Comparison of ENCODE assay signal across 12 cellular contexts in the genomic region with DNA sequence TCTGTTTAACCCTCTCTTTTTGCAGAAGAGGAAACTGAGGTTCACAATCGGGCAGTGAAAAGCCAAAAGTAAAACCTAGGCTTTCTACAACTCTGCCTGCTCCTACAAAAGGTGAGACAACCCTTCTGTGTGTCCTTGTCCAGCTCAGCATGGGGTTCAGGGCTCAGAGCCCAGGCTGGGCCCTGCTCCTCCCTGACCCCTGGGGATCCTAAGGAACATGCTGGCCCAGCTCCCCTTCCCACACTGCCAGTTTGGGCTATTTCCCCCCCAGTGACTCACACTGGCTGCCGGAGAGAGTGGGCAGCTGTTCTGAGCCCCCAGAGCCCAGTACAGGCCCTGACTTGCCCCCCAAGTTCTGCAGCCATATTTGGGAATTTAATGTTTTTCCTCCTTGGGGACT. TPM values are rescaled to one million over a fixed set of nuclear protein-coding genes. Genes with fewer than 3 reads are reported as not detected.
DNase-seq lines count a peak whose midpoint lies in the region; ATAC-seq and TF ChIP-seq lines count a peak whose summit lies in the region.
"Had no signal": no experiment of that assay in that cellular context is flagged by ENCODE, and none has a peak within 500 bp of the region (broad histone marks: within the 10 kb centered on the region; RNA-seq: fewer than 3 reads in every experiment).

No MANE protein-coding gene starts in this region.

- no peaks in the 10 kb centered on the region for H3F3A ChIP-seq in PC-3 (ENCODE audit: low read length, unreplicated experiment)

- CTCF ChIA-PET in activated CD8-positive, alpha-beta T cell treated with anti-CD3 and anti-CD28 coated beads for 36 hours (lab: Charles Lee): interaction anchor here (0.8 to 4.3 kb wide), 3 partner anchors 17 to 138 kb away, joined by 3 to 17 read pairs (median 5); partner anchors contain the start of gene MARCKSL1
- CTCF ChIA-PET in activated CD8-positive, alpha-beta T cell treated with anti-CD3 and anti-CD28 coated beads, Interleukin-2, amount 10 ng/mL, durations not matched to agents 7 days and 5 days (lab: Charles Lee): interaction anchor here (0.7 to 3.6 kb wide), 3 partner anchors 12 to 47 kb away, joined by 3 to 8 read pairs (median 5); no protein-coding TSS in a partner anchor
- CTCF ChIA-PET in PC-3 (lab: Charles Lee): no interaction called here

- H3K4me3 ChIP-seq in mesodermal cell (ENCODE audit: extremely low read depth, insufficient read depth, low read length, poor library complexity, severe bottlenecking) (no peak overlapping the region), tibial artery (no peak overlapping the region), PC-3 (ENCODE audit: low read length) (no peak overlapping the region)
- H3K4me3 ChIP-seq: A549 had no signal

- ATAC-seq in activated CD8-positive, alpha-beta T cell treated with anti-CD3 and anti-CD28 coated beads for 36 hours: no peak
- ATAC-seq in activated CD8-positive, alpha-beta T cell treated with anti-CD3 and anti-CD28 coated beads, Interleukin-2, amount 10 ng/mL, durations not matched to agents 7 days and 5 days: no peak
- ATAC-seq in PC-3 (no peak), GM21737 (IDR thresholded peaks at IDR 0.05; ENCODE audit: unreplicated experiment) (no peak), HG03159 (IDR thresholded peaks at IDR 0.05; ENCODE audit: unreplicated experiment) (no peak)
- ATAC-seq: A549 had no signal

- H3K27ac ChIP-seq in cingulate gyrus (ENCODE audit: low read depth, low read length) (peak overlapping the region; percentile 49), mesodermal cell (ENCODE audit: low read depth, low read length, severe bottlenecking) (peak overlapping the region; percentile 79), tibial artery (peak overlapping the region; percentile 16 to 18), PC-3 (ENCODE audit: low read length) (no peak overlapping the region)
- H3K27ac ChIP-seq: HL-60 had no signal

- no peak for DNase-seq in activated CD8-positive, alpha-beta T cell treated with anti-CD3 and anti-CD28 coated beads for 36 hours
- no peak for DNase-seq in activated CD8-positive, alpha-beta T cell treated with anti-CD3 and anti-CD28 coated beads, Interleukin-2, amount 10 ng/mL, durations not matched to agents 7 days and 5 days
- DNase-seq in tibial artery (peak in 1 of 2 donors; percentile 45), PC-3 (no peak)
- DNase-seq: hypothalamus, NCI-H1436 had no signal

- no TSS peak for BruUV-seq in PC-3 (replicated peaks; lab: Mats Ljungman, UMichigan)

- no peaks in the 10 kb centered on the region for H4K20me1 ChIP-seq in PC-3 (ENCODE audit: low read length)

- H3K27me3 ChIP-seq in tibial artery (no peaks in the 10 kb centered on the region), PC-3 (ENCODE audit: low read length) (no peaks in the 10 kb centered on the region)

- H3K79me2 ChIP-seq in PC-3 (ENCODE audit: low read length): no peaks in the 10 kb centered on the region

- peaks cover 35% of the 10 kb centered on the region for H3K4me1 Mint-ChIP-seq in activated CD8-positive, alpha-beta T cell treated with anti-CD3 and anti-CD28 coated beads for 36 hours (ENCODE audit: low read depth)
- peaks cover 44% of the 10 kb centered on the region for H3K4me1 Mint-ChIP-seq in activated CD8-positive, alpha-beta T cell treated with anti-CD3 and anti-CD28 coated beads, Interleukin-2, amount 10 ng/mL, durations not matched to agents 7 days and 5 days (ENCODE audit: low read depth)

- no peaks in the 10 kb centered on the region for H3K9me2 ChIP-seq in PC-3 (replicated peaks; ENCODE audit: low read length)

- H3K27ac Mint-ChIP-seq in activated CD8-positive, alpha-beta T cell treated with anti-CD3 and anti-CD28 coated beads for 36 hours: no peak overlapping the region
- no peak overlapping the region for H3K27ac Mint-ChIP-seq in activated CD8-positive, alpha-beta T cell treated with anti-CD3 and anti-CD28 coated beads, Interleukin-2, amount 10 ng/mL, durations not matched to agents 7 days and 5 days

- H3K9me3 Mint-ChIP-seq in activated CD8-positive, alpha-beta T cell treated with anti-CD3 and anti-CD28 coated beads for 36 hours: peaks cover 6% of the 10 kb centered on the region
- H3K9me3 Mint-ChIP-seq in activated CD8-positive, alpha-beta T cell treated with anti-CD3 and anti-CD28 coated beads, Interleukin-2, amount 10 ng/mL, durations not matched to agents 7 days and 5 days (ENCODE audit: insufficient read depth): no peaks in the 10 kb centered on the region

- intact Hi-C loops in activated CD8-positive, alpha-beta T cell treated with anti-CD3 and anti-CD28 coated beads for 36 hours (cut with micrococcal nuclease): no loop called here
- intact Hi-C loops in tibial artery (cut with DNase I; ENCODE audit: low total_unique reads): loop anchor here (5.0 kb wide), 1 partner anchor 151 kb away; the partner anchor contains the start of gene CCDC28B
- intact Hi-C loops in PC-3 (cut with micrococcal nuclease): no loop called here

- no peak overlapping the region for H2AFZ ChIP-seq in PC-3 (ENCODE audit: low read length)

- H3K27me3 Mint-ChIP-seq in activated CD8-positive, alpha-beta T cell treated with anti-CD3 and anti-CD28 coated beads for 36 hours: no peaks in the 10 kb centered on the region
- H3K27me3 Mint-ChIP-seq in activated CD8-positive, alpha-beta T cell treated with anti-CD3 and anti-CD28 coated beads, Interleukin-2, amount 10 ng/mL, durations not matched to agents 7 days and 5 days (ENCODE audit: low read depth): peaks cover 2% of the 10 kb centered on the region

- H3K4me1 ChIP-seq in mesodermal cell (ENCODE audit: control insufficient read depth, insufficient read depth, low read length, poor library complexity, severe bottlenecking) (peaks cover 27% of the 10 kb centered on the region), tibial artery (peaks cover 0 to 21% (median 20%) of the 10 kb centered on the region in 4 donors), PC-3 (ENCODE audit: insufficient read depth, low read length) (peaks cover 13% of the 10 kb centered on the region)

- 70 to 93% methylated on average over 2 of the region's 2 CpGs for WGBS in mesodermal cell (ENCODE audit: insufficient coverage in 2 of 2), 2 experiments

- peaks cover under 1% of the 10 kb centered on the region for H3K36me3 ChIP-seq in mesodermal cell (ENCODE audit: control insufficient read depth, insufficient read depth, low read length)
- no peaks in the 10 kb centered on the region for H3K36me3 ChIP-seq in tibial artery
- H3K36me3 ChIP-seq in PC-3 (ENCODE audit: low read depth, low read length): no peaks in the 10 kb centered on the region

- peaks cover 9% of the 10 kb centered on the region for H3K9me3 ChIP-seq in mesodermal cell (ENCODE audit: control insufficient read depth, low read length)
- no peaks in the 10 kb centered on the region for H3K9me3 ChIP-seq in tibial artery
- no peaks in the 10 kb centered on the region for H3K9me3 ChIP-seq in PC-3 (ENCODE audit: low read length)
- H3K9me3 ChIP-seq: A549 had no signal

- H3K4me2 ChIP-seq in PC-3 (ENCODE audit: low read length): no peak overlapping the region

- no peaks in the 10 kb centered on the region for H3K36me3 Mint-ChIP-seq in activated CD8-positive, alpha-beta T cell treated with anti-CD3 and anti-CD28 coated beads for 36 hours (ENCODE audit: low read depth)
- H3K36me3 Mint-ChIP-seq in activated CD8-positive, alpha-beta T cell treated with anti-CD3 and anti-CD28 coated beads, Interleukin-2, amount 10 ng/mL, durations not matched to agents 7 days and 5 days (ENCODE audit: low read depth): no peaks in the 10 kb centered on the region

- TF ChIP-seq CTCF in activated CD8-positive, alpha-beta T cell treated with anti-CD3 and anti-CD28 coated beads for 36 hours (IDR thresholded peaks at IDR 0.05): no peak
- TF ChIP-seq CTCF in tibial artery (IDR thresholded peaks at IDR 0.05): no peak
- no peak for TF ChIP-seq CTCF in PC-3 (conservative IDR thresholded peaks at IDR 0.05; ENCODE audit: low read depth, low read length)

- POLR2A ChIA-PET in activated CD8-positive, alpha-beta T cell treated with anti-CD3 and anti-CD28 coated beads for 36 hours (lab: Charles Lee): interaction anchor here (0.6 to 6.7 kb wide), 5 partner anchors 11 to 41 kb away, joined by 3 to 39 read pairs (median 7); partner anchors contain the start of genes BSDC1 and MARCKSL1
- POLR2A ChIA-PET in activated CD8-positive, alpha-beta T cell treated with anti-CD3 and anti-CD28 coated beads, Interleukin-2, amount 10 ng/mL, durations not matched to agents 7 days and 5 days (lab: Charles Lee): interaction anchor here (0.9 to 1.2 kb wide), 2 partner anchors 9 to 17 kb away, joined by 3 to 4 read pairs; partner anchors contain the start of genes FAM229A, MARCKSL1 and TSSK3
- POLR2A ChIA-PET in PC-3 (lab: Charles Lee; ENCODE audit: unreplicated experiment): no interaction called here

- peak overlapping the region; percentile 22 for H3K4me3 Mint-ChIP-seq in activated CD8-positive, alpha-beta T cell treated with anti-CD3 and anti-CD28 coated beads for 36 hours
- H3K4me3 Mint-ChIP-seq in activated CD8-positive, alpha-beta T cell treated with anti-CD3 and anti-CD28 coated beads, Interleukin-2, amount 10 ng/mL, durations not matched to agents 7 days and 5 days: no peak overlapping the region

- H3K9ac ChIP-seq in PC-3 (ENCODE audit: low read length): no peak overlapping the region

RNA-seq across cellular contexts. Expression of gene FAM229A, which starts 8.9 kb away (rescaled TPM):
- total RNA-seq in activated CD8-positive, alpha-beta T cell treated with anti-CD3 and anti-CD28 coated beads for 36 hours: 1 to 10 TPM; 4.6 to 5.5 TPM
- 1 to 10 TPM; 2.6 to 3.2 TPM for total RNA-seq in activated CD8-positive, alpha-beta T cell treated with anti-CD3 and anti-CD28 coated beads, Interleukin-2, amount 10 ng/mL, durations not matched to agents 7 days and 5 days
- 9.4 TPM for polyA plus RNA-seq in mesodermal cell (2013, experiment 1 of 2)
- polyA plus RNA-seq in mesodermal cell (2013, experiment 2 of 2): 7.3 TPM
- 3.0 and 3.7 TPM in 2 replicates for total RNA-seq in PC-3 (2014; rRNA removed)

RNA-seq across cellular contexts. Expression of gene TSSK3, which starts 8.9 kb away (rescaled TPM):
- total RNA-seq in activated CD8-positive, alpha-beta T cell treated with anti-CD3 and anti-CD28 coated beads for 36 hours: under 1 TPM; 0.85 to 0.90 TPM
- total RNA-seq in activated CD8-positive, alpha-beta T cell treated with anti-CD3 and anti-CD28 coated beads, Interleukin-2, amount 10 ng/mL, durations not matched to agents 7 days and 5 days: under 1 TPM in 1 of 2 experiments, not detected in 1; 0.21 TPM
- 0.63 TPM for polyA plus RNA-seq in mesodermal cell (2013, experiment 1 of 2)
- polyA plus RNA-seq in mesodermal cell (2013, experiment 2 of 2): 1.3 TPM
- not detected in 2 replicates for total RNA-seq in PC-3 (2014; rRNA removed)

RNA-seq across cellular contexts. Expression of gene MARCKSL1, which starts 17.4 kb away (rescaled TPM):
- total RNA-seq in activated CD8-positive, alpha-beta T cell treated with anti-CD3 and anti-CD28 coated beads for 36 hours: 10 to 100 TPM; 31.2 to 33.5 TPM
- total RNA-seq in activated CD8-positive, alpha-beta T cell treated with anti-CD3 and anti-CD28 coated beads, Interleukin-2, amount 10 ng/mL, durations not matched to agents 7 days and 5 days: 10 to 100 TPM; 23.1 to 26.1 TPM
- 438 TPM for polyA plus RNA-seq in mesodermal cell (2013, experiment 1 of 2)
- polyA plus RNA-seq in mesodermal cell (2013, experiment 2 of 2): 367 TPM
- total RNA-seq in PC-3 (2014; rRNA removed): 159 and 176 TPM in 2 replicates

RNA-seq across cellular contexts. Expression of gene BSDC1, which starts 40.8 kb away (rescaled TPM):
- total RNA-seq in activated CD8-positive, alpha-beta T cell treated with anti-CD3 and anti-CD28 coated beads for 36 hours: 10 to 100 TPM; 30.6 to 33.3 TPM
- 10 to 100 TPM; 37.3 to 38.5 TPM for total RNA-seq in activated CD8-positive, alpha-beta T cell treated with anti-CD3 and anti-CD28 coated beads, Interleukin-2, amount 10 ng/mL, durations not matched to agents 7 days and 5 days
- polyA plus RNA-seq in mesodermal cell (2013, experiment 1 of 2): 57.5 TPM
- polyA plus RNA-seq in mesodermal cell (2013, experiment 2 of 2): 52.9 TPM
- total RNA-seq in PC-3 (2014; rRNA removed): 59.8 and 68.5 TPM in 2 replicates
